Comparison of ENCODE assay signal across 13 cellular contexts in genomic region chr11:31628111-31628510, GRCh38.
DNase-seq lines count a peak whose midpoint lies in the region; ATAC-seq lines count a peak whose summit lies in the region.
"Had no signal": no experiment of that assay in that cellular context is flagged by ENCODE, and none has a peak within 500 bp of the region (broad histone marks: within the 10 kb centered on the region; RNA-seq: fewer than 3 reads in every experiment).

No MANE protein-coding gene starts in this region.

- DNase-seq in NCI-H82 (lab: John Stamatoyannopoulos, UW) (peak; percentile 3), NCI-H82 treated with DMSO at 0.1 percent for 48 hours (lab: John Stamatoyannopoulos, UW; ENCODE audit: unreplicated experiment) (no peak), NCI-H2171 (lab: John Stamatoyannopoulos, UW) (peak; percentile 92), SK-N-DZ (ENCODE audit: low spot score) (peak; percentile 41), putamen (ENCODE audit: low spot score) (peak; percentile 18)
- DNase-seq: CD4-positive, alpha-beta T cell; GM23248; NCI-H1930; NCI-H510A treated with DMSO at 0.1 percent for 48 hours; PC-9; T-helper 1 cell had no signal

- no peak for ATAC-seq in HG03095 (IDR thresholded peaks at IDR 0.05; ENCODE audit: unreplicated experiment)
- ATAC-seq in GM21723 (IDR thresholded peaks at IDR 0.05; ENCODE audit: unreplicated experiment): no peak
